19 cellular contexts compared by ENCODE assay signal in the genomic region with DNA sequence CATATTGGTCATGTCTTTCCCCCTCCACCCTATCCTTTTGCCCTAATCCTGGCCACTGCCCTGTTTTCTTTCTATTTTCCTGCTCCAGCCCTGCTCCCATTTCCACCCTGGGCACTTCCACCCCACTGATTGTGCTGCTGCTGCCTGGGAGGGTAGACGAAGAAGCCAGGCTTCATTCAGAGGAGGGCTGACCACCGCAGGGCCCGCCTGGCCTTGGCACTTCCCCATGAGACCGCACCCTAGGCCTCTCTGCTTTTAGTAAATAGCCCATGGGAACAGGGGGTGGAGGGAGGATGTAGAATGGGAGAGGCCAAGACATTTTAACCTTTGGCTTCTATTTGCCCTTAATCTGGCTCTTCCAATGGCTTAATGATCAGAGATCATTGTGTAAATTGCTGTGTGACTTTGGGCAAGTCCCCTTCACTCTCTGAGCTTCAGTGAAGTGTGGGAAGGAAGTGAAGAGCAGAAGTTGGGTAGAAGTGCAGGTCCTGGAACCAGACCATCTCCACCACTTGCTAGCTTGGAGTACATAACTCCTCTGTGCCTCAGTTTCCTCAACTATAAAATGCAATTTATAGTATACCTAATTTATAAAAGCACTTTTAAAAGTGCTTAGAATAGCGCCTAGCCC. TPM values are rescaled to one million over a fixed set of nuclear protein-coding genes. Genes with fewer than 3 reads are reported as not detected.
A peak's percentile ranks its signal among the peaks of the same experiment; 100 is the strongest.
DNase-seq lines count a peak whose midpoint lies in the region; ATAC-seq and TF ChIP-seq lines count a peak whose summit lies in the region.
"Had no signal": no experiment of that assay in that cellular context is flagged by ENCODE, and none has a peak within 500 bp of the region (broad histone marks: within the 10 kb centered on the region; RNA-seq: fewer than 3 reads in every experiment).

No MANE protein-coding gene starts in this region.

- H3K79me2 ChIP-seq in mesendoderm (ENCODE audit: control insufficient read depth, insufficient read depth, low read length): no peaks in the 10 kb centered on the region

- peak in 2 of 4 donors; percentile 44 to 49 for ATAC-seq in heart left ventricle
- no peak for ATAC-seq in stimulated activated effector memory CD8-positive, alpha-beta T cell treated with anti-CD3 and anti-CD28 coated beads, Interleukin-12 subunit alpha, Interleukin-12 subunit beta, amount 100 ng/mL, for 72 hours
- no peak for ATAC-seq in HG02938 (IDR thresholded peaks at IDR 0.05; ENCODE audit: unreplicated experiment)
- ATAC-seq: stimulated activated naive CD8-positive, alpha-beta T cell treated with anti-CD3 and anti-CD28 coated beads, Interleukin-15, amount 100 ng/mL, for 72 hours had no signal

- H2AFZ ChIP-seq in neuronal stem cell (ENCODE audit: low read length): no peak overlapping the region

- H4K5ac ChIP-seq in mesendoderm (ENCODE audit: low read length): no peak overlapping the region

- H3K27ac ChIP-seq in heart left ventricle: peak overlapping the region; percentile 61 to 89 (median 79)
- peak overlapping the region; percentile 74 to 76 for H3K27ac ChIP-seq in mucosa of rectum (ENCODE audit: low read depth in 2 of 2, low read length in 2 of 2)
- no peak overlapping the region for H3K27ac ChIP-seq in mesendoderm (ENCODE audit: low read depth, low read length)
- H3K27ac ChIP-seq in neuronal stem cell (replicated peaks; ENCODE audit: low read length): no peak overlapping the region
- H3K27ac ChIP-seq: brain microvascular endothelial cell had no signal

- no peak overlapping the region for H3K14ac ChIP-seq in neuronal stem cell (ENCODE audit: low read length)

- no peaks in the 10 kb centered on the region for H3K36me3 Mint-ChIP-seq in stimulated activated effector memory CD8-positive, alpha-beta T cell treated with anti-CD3 and anti-CD28 coated beads, Interleukin-12 subunit alpha, Interleukin-12 subunit beta, amount 100 ng/mL, for 72 hours

- no peaks in the 10 kb centered on the region for H3K36me3 ChIP-seq in adipocyte (ENCODE audit: control insufficient read depth, insufficient read depth, low read length, severe bottlenecking)
- no peaks in the 10 kb centered on the region for H3K36me3 ChIP-seq in heart left ventricle
- no peaks in the 10 kb centered on the region for H3K36me3 ChIP-seq in mucosa of rectum (ENCODE audit: control insufficient read depth in 2 of 2, insufficient read depth in 2 of 2, low read length in 2 of 2)
- H3K36me3 ChIP-seq in mesendoderm (ENCODE audit: control insufficient read depth, insufficient read depth, low read length): no peaks in the 10 kb centered on the region
- H3K36me3 ChIP-seq in neuronal stem cell (replicated peaks in 1 of 2; ENCODE audit: control insufficient read depth in 2 of 2, insufficient read depth in 2 of 2, low read length in 2 of 2): no peaks in the 10 kb centered on the region
- H3K36me3 ChIP-seq: brain microvascular endothelial cell, HAP-1 had no signal

- DNase-seq in adipocyte (ENCODE audit: low read depth): no peak
- peak in 3 of 5 donors; percentile 45 to 67 (median 56) for DNase-seq in heart left ventricle
- no peak for DNase-seq in stimulated activated effector memory CD8-positive, alpha-beta T cell treated with anti-CD3 and anti-CD28 coated beads, Interleukin-12 subunit alpha, Interleukin-12 subunit beta, amount 100 ng/mL, for 72 hours (ENCODE audit: low spot score in 2 of 2)
- no peak for DNase-seq in activated CD8-positive, alpha-beta memory T cell treated with anti-CD3 and anti-CD28 coated beads, Interleukin-2, amount 50 U/mL, for 48 hours
- DNase-seq in mesendoderm: no peak
- no peak for DNase-seq in neuronal stem cell (ENCODE audit: low spot score)
- DNase-seq: activated CD4-positive, alpha-beta T cell treated with anti-CD3 and anti-CD28 coated beads for 1 hour; activated CD8-positive, alpha-beta memory T cell treated with anti-CD3 and anti-CD28 coated beads, Interleukin-2, amount 50 U/mL, for 4 hours; activated naive CD4-positive, alpha-beta T cell treated with anti-CD3 and anti-CD28 coated beads for 36 hours; brain microvascular endothelial cell; CD4-positive, alpha-beta T cell; endodermal cell; NK-92 treated with Interleukin-12 subunit alpha and Interleukin-12 subunit beta, amount 100 ng/mL, for 24 hours; stimulated activated naive CD8-positive, alpha-beta T cell treated with anti-CD3 and anti-CD28 coated beads, Interleukin-15, amount 100 ng/mL, for 72 hours had no signal

- H3K79me1 ChIP-seq in mesendoderm (ENCODE audit: low read length) (no peaks in the 10 kb centered on the region), neuronal stem cell (ENCODE audit: low read depth, low read length) (no peaks in the 10 kb centered on the region)

- H3K9me3 ChIP-seq in adipocyte (ENCODE audit: control insufficient read depth, low read length) (no peaks in the 10 kb centered on the region), heart left ventricle (no peaks in the 10 kb centered on the region), mucosa of rectum (ENCODE audit: control insufficient read depth in 2 of 2, low read length in 2 of 2) (no peaks in the 10 kb centered on the region), neuronal stem cell (replicated peaks in 1 of 2; ENCODE audit: control insufficient read depth in 2 of 2, insufficient read depth in 1 of 2, low read depth in 1 of 2, low read length in 2 of 2) (no peaks in the 10 kb centered on the region)
- H3K9me3 ChIP-seq: HAP-1 had no signal

- H3K4me1 ChIP-seq in adipocyte (ENCODE audit: control insufficient read depth, insufficient read depth, low read length) (peaks cover 55% of the 10 kb centered on the region), heart left ventricle (peaks cover 0 to 51% (median 29%) of the 10 kb centered on the region in 12 donors), mucosa of rectum (ENCODE audit: control insufficient read depth in 2 of 2, insufficient read depth in 2 of 2, low read length in 2 of 2) (peaks cover 23 to 27% of the 10 kb centered on the region in 2 donors), mesendoderm (ENCODE audit: control insufficient read depth, low read depth, low read length) (no peaks in the 10 kb centered on the region), neuronal stem cell (ENCODE audit: control insufficient read depth in 2 of 2, insufficient read depth in 1 of 2, low read depth in 1 of 2, low read length in 2 of 2) (peaks cover 0 to 8% of the 10 kb centered on the region in 2 donors)
- H3K4me1 ChIP-seq: HAP-1 had no signal

- H3K23ac ChIP-seq in mesendoderm (ENCODE audit: low read length) (no peak overlapping the region), neuronal stem cell (ENCODE audit: low read depth, low read length, poor library complexity) (no peak overlapping the region)

- H3K9me3 Mint-ChIP-seq in stimulated activated effector memory CD8-positive, alpha-beta T cell treated with anti-CD3 and anti-CD28 coated beads, Interleukin-12 subunit alpha, Interleukin-12 subunit beta, amount 100 ng/mL, for 72 hours: no peaks in the 10 kb centered on the region
- H3K9me3 Mint-ChIP-seq: activated naive CD4-positive, alpha-beta T cell treated with anti-CD3 and anti-CD28 coated beads for 36 hours; CD4-positive, alpha-beta T cell; endodermal cell; neural crest cell; stimulated activated naive CD8-positive, alpha-beta T cell treated with anti-CD3 and anti-CD28 coated beads, Interleukin-15, amount 100 ng/mL, for 72 hours had no signal

- no peak overlapping the region for H4K8ac ChIP-seq in mesendoderm (ENCODE audit: low read depth, low read length)
- no peak overlapping the region for H4K8ac ChIP-seq in neuronal stem cell (ENCODE audit: low read depth, low read length)

- H3K4me2 ChIP-seq in mesendoderm (ENCODE audit: low read length) (no peak overlapping the region), neuronal stem cell (ENCODE audit: insufficient read depth, low read length, poor library complexity, severe bottlenecking) (no peak overlapping the region)

- no peak overlapping the region for H4K91ac ChIP-seq in neuronal stem cell (ENCODE audit: low read depth, low read length, poor library complexity)

- 48 to 78% (median 66%) methylated on average over 5 of the region's 5 CpGs for WGBS in heart left ventricle, 4 donors
- no CpG with 5 or more reads among the region's 5 CpGs for WGBS in mesendoderm (ENCODE audit: extremely low coverage, insufficient coverage, low lambda C conversion rate)
- no CpG with 5 or more reads among the region's 5 CpGs for WGBS in neuronal stem cell (ENCODE audit: extremely low coverage in 2 of 2, insufficient read length in 2 of 2, insufficient replicate concordance in 1 of 2), 2 donors

- TF ChIP-seq CTCF in heart left ventricle (IDR thresholded peaks at IDR 0.05): no peak

- no peak for TF ChIP-seq POLR2A in heart left ventricle (IDR thresholded peaks at IDR 0.05)

- H2AK5ac ChIP-seq in mesendoderm (ENCODE audit: low read length) (no peak overlapping the region), neuronal stem cell (ENCODE audit: low read depth, low read length) (no peak overlapping the region)

- no peak overlapping the region for H2BK12ac ChIP-seq in neuronal stem cell (ENCODE audit: low read length)

- H3K56ac ChIP-seq in mesendoderm (ENCODE audit: low read length): no peak overlapping the region

- peak overlapping the region; percentile 47 for H3K4me3 ChIP-seq in adipocyte (ENCODE audit: low read length)
- no peak overlapping the region for H3K4me3 ChIP-seq in heart left ventricle
- H3K4me3 ChIP-seq in mucosa of rectum (ENCODE audit: low read length in 2 of 2): peak overlapping the region in 1 of 2 donors; percentile 3
- no peak overlapping the region for H3K4me3 ChIP-seq in mesendoderm (ENCODE audit: low read length)
- no peak overlapping the region for H3K4me3 ChIP-seq in neuronal stem cell (ENCODE audit: low read length in 2 of 2)
- H3K4me3 ChIP-seq: HAP-1 had no signal

- no peak overlapping the region for H2BK120ac ChIP-seq in mesendoderm (ENCODE audit: low read depth, low read length)
- no peak overlapping the region for H2BK120ac ChIP-seq in neuronal stem cell (ENCODE audit: low read depth, low read length)

- H3K18ac ChIP-seq in mesendoderm (ENCODE audit: low read length) (no peak overlapping the region), neuronal stem cell (ENCODE audit: low read length) (no peak overlapping the region)

- intact Hi-C loops in heart left ventricle (cut with DNase I): loop anchor here in 2 of 10 donors (5.0 to 10.0 kb wide), 2 partner anchors 40 to 228 kb away; no protein-coding TSS in a partner anchor

- H3K9ac ChIP-seq in adipocyte (ENCODE audit: low read length): peak overlapping the region; percentile 80
- peak overlapping the region in 1 of 2 donors; percentile 36 for H3K9ac ChIP-seq in mucosa of rectum (ENCODE audit: low read depth in 1 of 2, low read length in 2 of 2)
- H3K9ac ChIP-seq in mesendoderm (ENCODE audit: low read length): no peak overlapping the region
- H3K9ac ChIP-seq in neuronal stem cell (ENCODE audit: low read depth, low read length, poor library complexity): no peak overlapping the region

- H3K27ac Mint-ChIP-seq in stimulated activated effector memory CD8-positive, alpha-beta T cell treated with anti-CD3 and anti-CD28 coated beads, Interleukin-12 subunit alpha, Interleukin-12 subunit beta, amount 100 ng/mL, for 72 hours: peak overlapping the region; percentile 61
- H3K27ac Mint-ChIP-seq: activated naive CD4-positive, alpha-beta T cell treated with anti-CD3 and anti-CD28 coated beads for 36 hours; CD4-positive, alpha-beta T cell; endodermal cell; stimulated activated naive CD8-positive, alpha-beta T cell treated with anti-CD3 and anti-CD28 coated beads, Interleukin-15, amount 100 ng/mL, for 72 hours had no signal

- H3K27me3 ChIP-seq in adipocyte (replicated peaks; ENCODE audit: control insufficient read depth, insufficient read depth, low read length): no peaks in the 10 kb centered on the region
- H3K27me3 ChIP-seq in heart left ventricle: no peaks in the 10 kb centered on the region
- no peaks in the 10 kb centered on the region for H3K27me3 ChIP-seq in mucosa of rectum (ENCODE audit: control insufficient read depth in 2 of 2, insufficient read depth in 2 of 2, low read length in 2 of 2)
- no peaks in the 10 kb centered on the region for H3K27me3 ChIP-seq in mesendoderm (ENCODE audit: insufficient read depth, low read length, poor library complexity)
- H3K27me3 ChIP-seq in neuronal stem cell (ENCODE audit: control insufficient read depth in 3 of 3, insufficient read depth in 3 of 3, low read depth in 1 of 3, low read length in 3 of 3): no peaks in the 10 kb centered on the region
- H3K27me3 ChIP-seq: brain microvascular endothelial cell had no signal

- H2BK15ac ChIP-seq in mesendoderm (replicated peaks; ENCODE audit: low read depth) (no peak overlapping the region), neuronal stem cell (ENCODE audit: low read length) (no peak overlapping the region)

- H3K4ac ChIP-seq in mesendoderm (ENCODE audit: low read depth, low read length) (no peak overlapping the region), neuronal stem cell (ENCODE audit: low read length) (no peak overlapping the region)

- H2BK5ac ChIP-seq in mesendoderm (ENCODE audit: low read length): no peak overlapping the region
- H2BK5ac ChIP-seq in neuronal stem cell (ENCODE audit: low read length): no peak overlapping the region

- no peak overlapping the region for H3K4me3 Mint-ChIP-seq in stimulated activated effector memory CD8-positive, alpha-beta T cell treated with anti-CD3 and anti-CD28 coated beads, Interleukin-12 subunit alpha, Interleukin-12 subunit beta, amount 100 ng/mL, for 72 hours
- H3K4me3 Mint-ChIP-seq: activated naive CD4-positive, alpha-beta T cell treated with anti-CD3 and anti-CD28 coated beads for 36 hours; CD4-positive, alpha-beta T cell; endodermal cell; neural crest cell; stimulated activated naive CD8-positive, alpha-beta T cell treated with anti-CD3 and anti-CD28 coated beads, Interleukin-15, amount 100 ng/mL, for 72 hours had no signal

- H3K4me1 Mint-ChIP-seq in stimulated activated effector memory CD8-positive, alpha-beta T cell treated with anti-CD3 and anti-CD28 coated beads, Interleukin-12 subunit alpha, Interleukin-12 subunit beta, amount 100 ng/mL, for 72 hours: no peaks in the 10 kb centered on the region
- H3K4me1 Mint-ChIP-seq: stimulated activated naive CD8-positive, alpha-beta T cell treated with anti-CD3 and anti-CD28 coated beads, Interleukin-15, amount 100 ng/mL, for 72 hours had no signal

RNA-seq across cellular contexts. Expression of a gene that starts 13.6 kb away (rescaled TPM):
- 1,000 to 10,000 TPM in 2 of 9 donors, 100 to 1,000 TPM in 7; 416 to 1,563 (median 738) TPM for total RNA-seq in heart left ventricle
- 1,000 to 10,000 TPM in 1 of 2 donors, 100 to 1,000 TPM in 1; 819 to 1,415 TPM for polyA plus RNA-seq in heart left ventricle
- 47.2 TPM for polyA plus RNA-seq in mesendoderm (2013, experiment 1 of 2)
- polyA plus RNA-seq in mesendoderm (2013, experiment 2 of 2): 46.5 TPM
- polyA plus RNA-seq in neuronal stem cell (2013, experiment 1 of 2): 17.7 TPM
- polyA plus RNA-seq in neuronal stem cell (2013, experiment 2 of 2): 16.6 TPM
- total RNA-seq: activated naive CD4-positive, alpha-beta T cell treated with anti-CD3 and anti-CD28 coated beads for 36 hours; T-helper 2 cell treated with Interferon-gamma antibody and Interleukin-4, amounts not matched to agents 100 ng/mL and 5 ng/mL, for 36 hours had no signal

Comparison
In these comparisons a context has a peak if more than half of its experiments do, and no peak if none do; other contexts are left out.
1. DNase-seq: peak in heart left ventricle (3 of 5); none in adipocyte (single experiment), stimulated activated effector memory CD8-positive, alpha-beta T cell treated with anti-CD3 and anti-CD28 coated beads, Interleukin-12 subunit alpha, Interleukin-12 subunit beta, amount 100 ng/mL, for 72 hours (0 of 2), activated CD8-positive, alpha-beta memory T cell treated with anti-CD3 and anti-CD28 coated beads, Interleukin-2, amount 50 U/mL, for 48 hours (single experiment), mesendoderm (single experiment) and neuronal stem cell (single experiment).
2. H3K27ac ChIP-seq: peak in heart left ventricle (12 of 12) and mucosa of rectum (2 of 2); none in mesendoderm (single experiment) and neuronal stem cell (single experiment).